ENCODE assay signal across 24 cellular contexts in the genomic region with DNA sequence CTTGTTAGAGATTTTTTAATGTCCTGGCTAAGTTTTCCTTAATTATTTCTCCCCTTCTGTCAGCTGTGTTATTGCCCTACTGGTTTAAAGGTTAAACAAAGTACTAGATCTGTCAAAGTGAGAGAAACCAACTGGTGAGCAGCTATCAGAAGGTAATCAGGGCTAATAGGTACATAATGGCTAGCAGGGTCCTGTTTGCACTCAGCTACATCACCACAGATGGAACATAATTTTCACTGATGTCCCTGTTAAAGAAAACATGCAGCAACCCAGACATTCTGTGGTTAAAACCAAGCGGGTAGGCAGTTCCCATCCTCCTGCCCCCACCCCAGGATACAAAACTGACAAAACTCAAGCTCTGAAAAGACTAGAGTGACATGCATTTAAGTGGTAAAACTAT.
"Had no signal": no experiment of that assay in that cellular context is flagged by ENCODE, and none has a peak within 500 bp of the region (broad histone marks: within the 10 kb centered on the region; RNA-seq: fewer than 3 reads in every experiment).

No MANE protein-coding gene starts in this region.

- H3K36me3 ChIP-seq: brain microvascular endothelial cell, gastroesophageal sphincter, heart left ventricle, pancreas, stomach had no signal

- H3K27ac ChIP-seq: brain microvascular endothelial cell, gastroesophageal sphincter, heart left ventricle, pancreas, testis had no signal

- H3K27me3 Mint-ChIP-seq: activated CD4-positive, alpha-beta T cell treated with anti-CD3 and anti-CD28 coated beads, Interleukin-2, amount 10 ng/mL, durations not matched to agents 24 days and 14 days; activated naive CD4-positive, alpha-beta T cell treated with anti-CD3 and anti-CD28 coated beads, Interleukin-2, amount 10 ng/mL, durations not matched to agents 7 days and 5 days; activated naive CD8-positive, alpha-beta T cell treated with anti-CD3 and anti-CD28 coated beads, Interleukin-2, amount 50 U/mL, for 24 hours had no signal

- ATAC-seq: activated CD8-positive, alpha-beta T cell treated with anti-CD3 and anti-CD28 coated beads, Interleukin-2, amount 10 ng/mL, durations not matched to agents 7 days and 5 days; activated naive CD8-positive, alpha-beta T cell treated with anti-CD3 and anti-CD28 coated beads, Interleukin-2, amount 50 U/mL, for 24 hours; activated T-cell treated with anti-CD3 and anti-CD28 coated beads, Interleukin-2, amount 50 U/mL, for 4 hours; gastroesophageal sphincter; heart left ventricle; left ventricle myocardium superior; mucosa of descending colon; pancreas; sciatic nerve; stimulated activated effector memory CD8-positive, alpha-beta T cell treated with anti-CD3 and anti-CD28 coated beads, Interleukin-12 subunit alpha, Interleukin-12 subunit beta, amount 100 ng/mL, for 72 hours had no signal

- H3K36me3 Mint-ChIP-seq: activated naive CD4-positive, alpha-beta T cell treated with anti-CD3 and anti-CD28 coated beads, Interleukin-2, amount 10 ng/mL, durations not matched to agents 7 days and 5 days; naive B cell; stimulated activated effector memory CD8-positive, alpha-beta T cell treated with anti-CD3 and anti-CD28 coated beads, Interleukin-12 subunit alpha, Interleukin-12 subunit beta, amount 100 ng/mL, for 72 hours; type B pancreatic cell had no signal

- H3K4me1 ChIP-seq: heart left ventricle, testis had no signal

- DNase-seq: activated CD4-positive, alpha-beta T cell treated with anti-CD3 and anti-CD28 coated beads, Interleukin-2, amount 10 ng/mL, durations not matched to agents 24 days and 14 days; activated CD8-positive, alpha-beta T cell treated with anti-CD3 and anti-CD28 coated beads, Interleukin-2, amount 10 ng/mL, durations not matched to agents 7 days and 5 days; activated effector memory CD4-positive, alpha-beta T cell treated with Interleukin-2 at 50 U/mL for 16 hours; activated naive CD4-positive, alpha-beta T cell treated with anti-CD3 and anti-CD28 coated beads, Interleukin-2, amount 10 ng/mL, durations not matched to agents 7 days and 5 days; activated naive CD8-positive, alpha-beta T cell treated with anti-CD3 and anti-CD28 coated beads, Interleukin-2, amount 50 U/mL, for 24 hours; activated T-cell treated with anti-CD3 and anti-CD28 coated beads, Interleukin-2, amount 50 U/mL, for 4 hours; aorta; brain microvascular endothelial cell; central memory CD4-positive, alpha-beta T cell; erythroblast; heart left ventricle; kidney glomerular epithelial cell; left ventricle myocardium superior; mucosa of descending colon; naive B cell; pancreas; stimulated activated CD4-positive, alpha-beta T cell treated with anti-CD3 and anti-CD28 coated beads, Interleukin-4, amount 100 ng/mL, for 24 hours; stomach; testis had no signal

- H3K9me3 Mint-ChIP-seq: activated CD4-positive, alpha-beta T cell treated with anti-CD3 and anti-CD28 coated beads, Interleukin-2, amount 10 ng/mL, durations not matched to agents 24 days and 14 days; activated naive CD4-positive, alpha-beta T cell treated with anti-CD3 and anti-CD28 coated beads, Interleukin-2, amount 10 ng/mL, durations not matched to agents 7 days and 5 days; activated naive CD8-positive, alpha-beta T cell treated with anti-CD3 and anti-CD28 coated beads, Interleukin-2, amount 50 U/mL, for 24 hours had no signal

- H3K27ac Mint-ChIP-seq: activated CD4-positive, alpha-beta T cell treated with anti-CD3 and anti-CD28 coated beads, Interleukin-2, amount 10 ng/mL, durations not matched to agents 24 days and 14 days; activated CD8-positive, alpha-beta T cell treated with anti-CD3 and anti-CD28 coated beads, Interleukin-2, amount 10 ng/mL, durations not matched to agents 7 days and 5 days; activated naive CD4-positive, alpha-beta T cell treated with anti-CD3 and anti-CD28 coated beads, Interleukin-2, amount 10 ng/mL, durations not matched to agents 7 days and 5 days; activated naive CD8-positive, alpha-beta T cell treated with anti-CD3 and anti-CD28 coated beads, Interleukin-2, amount 50 U/mL, for 24 hours; naive B cell; stimulated activated effector memory CD8-positive, alpha-beta T cell treated with anti-CD3 and anti-CD28 coated beads, Interleukin-12 subunit alpha, Interleukin-12 subunit beta, amount 100 ng/mL, for 72 hours; type B pancreatic cell had no signal

- H3K4me3 Mint-ChIP-seq: activated CD4-positive, alpha-beta T cell treated with anti-CD3 and anti-CD28 coated beads, Interleukin-2, amount 10 ng/mL, durations not matched to agents 24 days and 14 days; activated CD8-positive, alpha-beta T cell treated with anti-CD3 and anti-CD28 coated beads, Interleukin-2, amount 10 ng/mL, durations not matched to agents 7 days and 5 days; activated naive CD4-positive, alpha-beta T cell treated with anti-CD3 and anti-CD28 coated beads, Interleukin-2, amount 10 ng/mL, durations not matched to agents 7 days and 5 days; activated naive CD8-positive, alpha-beta T cell treated with anti-CD3 and anti-CD28 coated beads, Interleukin-2, amount 50 U/mL, for 24 hours; activated T-cell treated with anti-CD3 and anti-CD28 coated beads, Interleukin-2, amount 50 U/mL, for 4 hours; naive B cell; stimulated activated effector memory CD8-positive, alpha-beta T cell treated with anti-CD3 and anti-CD28 coated beads, Interleukin-12 subunit alpha, Interleukin-12 subunit beta, amount 100 ng/mL, for 72 hours; type B pancreatic cell had no signal

- H3K9me3 ChIP-seq: gastroesophageal sphincter, heart left ventricle, mucosa of descending colon, pancreas, stomach, testis had no signal

- H3K4me3 ChIP-seq: gastroesophageal sphincter, heart left ventricle, mucosa of descending colon, pancreas, stomach, testis had no signal

- FAIRE-seq: colon, pancreas had no signal

- H3K27me3 ChIP-seq: brain microvascular endothelial cell, gastroesophageal sphincter, heart left ventricle, pancreas, stomach, testis had no signal

- H3K4me1 Mint-ChIP-seq: activated CD4-positive, alpha-beta T cell treated with anti-CD3 and anti-CD28 coated beads, Interleukin-2, amount 10 ng/mL, durations not matched to agents 24 days and 14 days; activated naive CD4-positive, alpha-beta T cell treated with anti-CD3 and anti-CD28 coated beads, Interleukin-2, amount 10 ng/mL, durations not matched to agents 7 days and 5 days; activated naive CD8-positive, alpha-beta T cell treated with anti-CD3 and anti-CD28 coated beads, Interleukin-2, amount 50 U/mL, for 24 hours; naive B cell; stimulated activated effector memory CD8-positive, alpha-beta T cell treated with anti-CD3 and anti-CD28 coated beads, Interleukin-12 subunit alpha, Interleukin-12 subunit beta, amount 100 ng/mL, for 72 hours had no signal
